ENCODE assay signal across 1 cellular context in the genomic region with DNA sequence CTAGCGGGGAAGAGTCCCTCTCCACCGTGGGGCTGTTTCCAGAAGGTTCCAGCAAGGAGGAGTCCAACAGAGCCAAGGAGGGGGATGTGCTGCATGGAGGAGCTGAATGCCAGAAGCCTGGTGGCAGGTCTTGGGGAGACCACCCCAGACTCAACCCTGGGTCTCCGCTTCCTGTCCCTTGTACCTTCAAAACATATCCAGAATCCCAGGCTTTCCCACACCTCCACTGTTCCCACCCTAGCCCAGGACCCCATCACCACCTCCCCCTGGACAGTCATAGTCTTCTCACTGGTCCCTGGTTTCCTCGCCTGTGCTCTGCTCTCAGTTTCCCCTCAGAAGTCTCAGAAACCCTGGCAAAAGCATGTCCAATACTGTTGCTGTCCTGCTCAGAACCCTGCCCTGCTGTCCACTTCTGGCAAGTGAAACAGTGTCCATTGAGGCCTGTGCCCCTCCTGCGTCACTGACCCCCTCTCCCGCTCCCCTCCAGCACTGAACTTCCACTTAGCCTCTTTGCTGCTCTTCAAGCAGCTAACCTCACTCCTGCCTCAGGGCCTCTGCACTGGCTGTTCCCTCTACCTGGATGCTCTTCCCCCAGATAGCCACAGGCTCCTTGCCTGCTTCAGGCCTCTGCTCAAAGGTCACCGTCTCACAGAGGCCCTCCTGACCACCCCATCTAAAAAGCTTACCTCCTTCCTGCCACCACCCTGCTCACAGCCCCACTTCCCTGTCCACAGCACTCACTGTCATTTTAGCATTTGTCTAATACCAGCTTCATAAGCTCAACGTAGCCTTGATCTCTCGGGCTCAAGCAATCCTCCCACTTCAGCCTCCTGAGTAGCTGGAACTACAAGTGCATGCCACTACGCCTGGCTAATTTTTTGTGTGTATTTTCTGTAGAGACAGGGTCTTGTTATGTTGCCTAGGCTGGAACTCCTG.
TF ChIP-seq lines count a peak whose summit lies in the region.

No MANE protein-coding gene starts in this region.

TF ChIP-seq in GM23338, 12 proteins besides CTCF, POLR2A, EP300 and RAD21 (continued from another document):
- TF ChIP-seq STAT1 (IDR thresholded peaks at IDR 0.05; ENCODE audit: unreplicated experiment) = no peak
- TF ChIP-seq, protein P1, sequence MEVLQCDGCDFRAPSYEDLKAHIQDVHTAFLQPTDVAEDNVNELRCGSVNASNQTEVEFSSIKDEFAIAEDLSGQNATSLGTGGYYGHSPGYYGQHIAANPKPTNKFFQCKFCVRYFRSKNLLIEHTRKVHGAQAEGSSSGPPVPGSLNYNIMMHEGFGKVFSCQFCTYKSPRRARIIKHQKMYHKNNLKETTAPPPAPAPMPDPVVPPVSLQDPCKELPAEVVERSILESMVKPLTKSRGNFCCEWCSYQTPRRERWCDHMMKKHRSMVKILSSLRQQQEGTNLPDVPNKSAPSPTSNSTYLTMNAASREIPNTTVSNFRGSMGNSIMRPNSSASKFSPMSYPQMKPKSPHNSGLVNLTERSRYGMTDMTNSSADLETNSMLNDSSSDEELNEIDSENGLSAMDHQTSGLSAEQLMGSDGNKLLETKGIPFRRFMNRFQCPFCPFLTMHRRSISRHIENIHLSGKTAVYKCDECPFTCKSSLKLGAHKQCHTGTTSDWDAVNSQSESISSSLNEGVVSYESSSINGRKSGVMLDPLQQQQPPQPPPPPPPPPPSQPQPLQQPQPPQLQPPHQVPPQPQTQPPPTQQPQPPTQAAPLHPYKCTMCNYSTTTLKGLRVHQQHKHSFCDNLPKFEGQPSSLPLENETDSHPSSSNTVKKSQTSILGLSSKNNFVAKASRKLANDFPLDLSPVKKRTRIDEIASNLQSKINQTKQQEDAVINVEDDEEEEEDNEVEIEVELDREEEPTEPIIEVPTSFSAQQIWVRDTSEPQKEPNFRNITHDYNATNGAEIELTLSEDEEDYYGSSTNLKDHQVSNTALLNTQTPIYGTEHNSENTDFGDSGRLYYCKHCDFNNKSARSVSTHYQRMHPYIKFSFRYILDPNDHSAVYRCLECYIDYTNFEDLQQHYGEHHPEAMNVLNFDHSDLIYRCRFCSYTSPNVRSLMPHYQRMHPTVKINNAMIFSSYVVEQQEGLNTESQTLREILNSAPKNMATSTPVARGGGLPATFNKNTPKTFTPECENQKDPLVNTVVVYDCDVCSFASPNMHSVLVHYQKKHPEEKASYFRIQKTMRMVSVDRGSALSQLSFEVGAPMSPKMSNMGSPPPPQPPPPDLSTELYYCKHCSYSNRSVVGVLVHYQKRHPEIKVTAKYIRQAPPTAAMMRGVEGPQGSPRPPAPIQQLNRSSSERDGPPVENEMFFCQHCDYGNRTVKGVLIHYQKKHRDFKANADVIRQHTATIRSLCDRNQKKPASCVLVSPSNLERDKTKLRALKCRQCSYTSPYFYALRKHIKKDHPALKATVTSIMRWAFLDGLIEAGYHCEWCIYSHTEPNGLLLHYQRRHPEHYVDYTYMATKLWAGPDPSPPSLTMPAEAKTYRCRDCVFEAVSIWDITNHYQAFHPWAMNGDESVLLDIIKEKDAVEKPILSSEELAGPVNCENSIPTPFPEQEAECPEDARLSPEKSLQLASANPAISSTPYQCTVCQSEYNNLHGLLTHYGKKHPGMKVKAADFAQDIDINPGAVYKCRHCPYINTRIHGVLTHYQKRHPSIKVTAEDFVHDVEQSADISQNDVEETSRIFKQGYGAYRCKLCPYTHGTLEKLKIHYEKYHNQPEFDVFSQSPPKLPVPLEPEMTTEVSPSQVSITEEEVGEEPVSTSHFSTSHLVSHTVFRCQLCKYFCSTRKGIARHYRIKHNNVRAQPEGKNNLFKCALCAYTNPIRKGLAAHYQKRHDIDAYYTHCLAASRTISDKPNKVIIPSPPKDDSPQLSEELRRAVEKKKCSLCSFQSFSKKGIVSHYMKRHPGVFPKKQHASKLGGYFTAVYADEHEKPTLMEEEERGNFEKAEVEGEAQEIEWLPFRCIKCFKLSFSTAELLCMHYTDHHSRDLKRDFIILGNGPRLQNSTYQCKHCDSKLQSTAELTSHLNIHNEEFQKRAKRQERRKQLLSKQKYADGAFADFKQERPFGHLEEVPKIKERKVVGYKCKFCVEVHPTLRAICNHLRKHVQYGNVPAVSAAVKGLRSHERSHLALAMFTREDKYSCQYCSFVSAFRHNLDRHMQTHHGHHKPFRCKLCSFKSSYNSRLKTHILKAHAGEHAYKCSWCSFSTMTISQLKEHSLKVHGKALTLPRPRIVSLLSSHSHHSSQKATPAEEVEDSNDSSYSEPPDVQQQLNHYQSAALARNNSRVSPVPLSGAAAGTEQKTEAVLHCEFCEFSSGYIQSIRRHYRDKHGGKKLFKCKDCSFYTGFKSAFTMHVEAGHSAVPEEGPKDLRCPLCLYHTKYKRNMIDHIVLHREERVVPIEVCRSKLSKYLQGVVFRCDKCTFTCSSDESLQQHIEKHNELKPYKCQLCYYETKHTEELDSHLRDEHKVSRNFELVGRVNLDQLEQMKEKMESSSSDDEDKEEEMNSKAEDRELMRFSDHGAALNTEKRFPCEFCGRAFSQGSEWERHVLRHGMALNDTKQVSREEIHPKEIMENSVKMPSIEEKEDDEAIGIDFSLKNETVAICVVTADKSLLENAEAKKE (CRISPR knock-in tag; IDR thresholded peaks at IDR 0.05) = no peak
- TF ChIP-seq, protein P2, sequence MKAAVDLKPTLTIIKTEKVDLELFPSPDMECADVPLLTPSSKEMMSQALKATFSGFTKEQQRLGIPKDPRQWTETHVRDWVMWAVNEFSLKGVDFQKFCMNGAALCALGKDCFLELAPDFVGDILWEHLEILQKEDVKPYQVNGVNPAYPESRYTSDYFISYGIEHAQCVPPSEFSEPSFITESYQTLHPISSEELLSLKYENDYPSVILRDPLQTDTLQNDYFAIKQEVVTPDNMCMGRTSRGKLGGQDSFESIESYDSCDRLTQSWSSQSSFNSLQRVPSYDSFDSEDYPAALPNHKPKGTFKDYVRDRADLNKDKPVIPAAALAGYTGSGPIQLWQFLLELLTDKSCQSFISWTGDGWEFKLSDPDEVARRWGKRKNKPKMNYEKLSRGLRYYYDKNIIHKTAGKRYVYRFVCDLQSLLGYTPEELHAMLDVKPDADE (IDR thresholded peaks at IDR 0.05) = no peak
- TF ChIP-seq JUNB (IDR thresholded peaks at IDR 0.05; ENCODE audit: unreplicated experiment) = no peak
- no peak for TF ChIP-seq EZH2phosphoT487 (IDR thresholded peaks at IDR 0.05; ENCODE audit: unreplicated experiment)
- TF ChIP-seq CREB1 (CRISPR knock-in tag; IDR thresholded peaks at IDR 0.05; ENCODE audit: low read depth) = no peak
- TF ChIP-seq ZNF331 (CRISPR knock-in tag; IDR thresholded peaks at IDR 0.05; ENCODE audit: low read depth) = no peak
- TF ChIP-seq POLR2AphosphoS5 (IDR thresholded peaks at IDR 0.05; ENCODE audit: low read depth) = no peak
